Comparison of ENCODE assay signal across 2 cellular contexts in the genomic region with DNA sequence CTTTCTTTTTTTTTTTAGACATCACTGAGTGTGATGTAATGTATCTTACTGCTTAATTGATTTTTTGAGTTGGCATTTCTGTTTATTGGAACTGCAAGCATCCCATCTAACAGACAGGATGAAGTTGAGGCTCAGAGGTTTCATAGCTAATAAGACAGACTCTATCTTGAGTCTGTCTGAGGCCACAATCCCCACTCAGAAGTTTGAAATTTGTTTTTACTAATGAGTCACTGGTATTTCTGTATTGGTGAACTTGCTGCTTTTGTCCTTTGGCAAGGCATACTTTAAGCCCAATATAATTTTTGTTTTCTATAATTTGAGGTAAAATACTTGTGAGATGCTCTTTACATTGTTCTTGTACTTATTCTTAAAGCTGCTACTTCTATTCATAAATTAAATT.
TF ChIP-seq lines count a peak whose summit lies in the region.

No MANE protein-coding gene starts in this region.

TF ChIP-seq in IMR-90, 13 proteins besides CTCF, POLR2A, EP300 and RAD21:
- TF ChIP-seq FOS (IDR thresholded peaks at IDR 0.05; ENCODE audit: low read depth, low read length) (0 out of 2 replicates have a peak, but pooled peaks have one; percentile 27), RFX5 (IDR thresholded peaks at IDR 0.05; ENCODE audit: low read depth, low read length) (no peak), RCOR1 (IDR thresholded peaks at IDR 0.05; ENCODE audit: insufficient replicate concordance, low read length) (no peak), MAFK (IDR thresholded peaks at IDR 0.05; ENCODE audit: low read depth, low read length) (no peak), NFE2L2 (IDR thresholded peaks at IDR 0.05; ENCODE audit: low read depth, low read length) (no peak), CEBPB (IDR thresholded peaks at IDR 0.05; ENCODE audit: low read depth, low read length) (no peak)
- TF ChIP-seq, protein P1, sequence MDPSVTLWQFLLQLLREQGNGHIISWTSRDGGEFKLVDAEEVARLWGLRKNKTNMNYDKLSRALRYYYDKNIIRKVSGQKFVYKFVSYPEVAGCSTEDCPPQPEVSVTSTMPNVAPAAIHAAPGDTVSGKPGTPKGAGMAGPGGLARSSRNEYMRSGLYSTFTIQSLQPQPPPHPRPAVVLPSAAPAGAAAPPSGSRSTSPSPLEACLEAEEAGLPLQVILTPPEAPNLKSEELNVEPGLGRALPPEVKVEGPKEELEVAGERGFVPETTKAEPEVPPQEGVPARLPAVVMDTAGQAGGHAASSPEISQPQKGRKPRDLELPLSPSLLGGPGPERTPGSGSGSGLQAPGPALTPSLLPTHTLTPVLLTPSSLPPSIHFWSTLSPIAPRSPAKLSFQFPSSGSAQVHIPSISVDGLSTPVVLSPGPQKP (IDR thresholded peaks at IDR 0.05; ENCODE audit: borderline replicate concordance, low read depth, low read length), result no peak
TF ChIP-seq in IMR-90: peak in this region for 1.

TF ChIP-seq in endothelial cell of umbilical vein, 7 proteins besides CTCF, POLR2A, EP300 and RAD21:
- TF ChIP-seq FOS (IDR thresholded peaks at IDR 0.05; ENCODE audit: borderline replicate concordance, insufficient read depth, low read length), result peak; percentile 22
- TF ChIP-seq EZH2 (IDR thresholded peaks at IDR 0.05; ENCODE audit: borderline replicate concordance, low read depth, low read length, severe bottlenecking), result no peak
